8 cellular contexts compared by ENCODE assay signal in the genomic region with DNA sequence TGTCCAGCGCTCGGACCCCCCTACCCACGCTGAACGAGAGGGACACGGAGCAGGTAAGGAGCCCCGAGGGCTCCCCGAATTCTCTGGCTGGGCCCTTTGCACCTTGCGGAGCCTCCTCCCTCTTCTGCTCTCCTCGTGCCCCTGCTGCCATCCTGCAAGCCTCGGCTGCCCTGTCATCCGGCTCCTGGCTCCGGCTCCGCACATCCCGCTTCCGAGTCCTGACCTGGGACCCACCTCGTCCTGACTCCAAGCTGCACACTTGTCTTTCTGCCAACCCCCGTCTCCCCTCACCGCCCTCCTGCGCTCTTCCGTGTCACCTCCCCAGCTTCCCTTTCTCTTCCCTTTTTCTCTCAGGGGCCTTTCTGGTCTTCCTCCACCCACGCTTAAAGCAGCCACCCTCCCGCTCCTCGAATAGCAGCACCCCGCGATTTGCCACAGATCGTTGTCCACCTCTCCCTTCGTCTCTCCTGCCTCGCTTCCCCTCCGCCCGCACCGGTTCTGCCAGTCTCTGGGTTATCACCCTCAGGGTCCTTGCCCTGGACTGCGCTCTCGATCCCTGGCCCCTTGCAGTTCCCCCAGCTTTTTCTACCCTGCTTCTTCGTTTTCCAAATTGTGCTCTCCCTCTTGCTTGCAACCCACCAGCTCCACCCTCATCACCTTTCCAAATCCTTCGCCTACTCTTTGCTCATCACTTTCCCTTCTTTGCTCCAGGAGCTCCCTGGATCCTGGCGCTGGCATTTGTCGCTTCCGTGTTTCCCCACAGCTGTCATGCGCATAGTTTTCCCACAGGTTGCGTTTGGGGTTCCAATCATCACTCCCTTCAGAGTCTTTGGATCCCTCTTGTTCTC. TPM values are rescaled to one million over a fixed set of nuclear protein-coding genes. Genes with fewer than 3 reads are reported as not detected.
DNase-seq lines count a peak whose midpoint lies in the region; ATAC-seq, FAIRE-seq and TF ChIP-seq lines count a peak whose summit lies in the region.

No MANE protein-coding gene starts in this region.

- ATAC-seq in GM21786 (IDR thresholded peaks at IDR 0.05; ENCODE audit: unreplicated experiment): peak; percentile 3
- no peak for ATAC-seq in K562
- ATAC-seq in HG02798 (IDR thresholded peaks at IDR 0.05; ENCODE audit: poor library complexity, unreplicated experiment): no peak
- no peak for ATAC-seq in HG03097 (IDR thresholded peaks at IDR 0.05; ENCODE audit: low FRiP score, unreplicated experiment)

- POLR2A ChIA-PET in K562 (lab: Yijun Ruan, JAX): interaction anchor here (0.6 to 2.0 kb wide), 7 partner anchors 10 to 131 kb away, joined by 3 to 26 read pairs (median 4); partner anchors contain the start of genes NAA40 and RCOR2

- peaks cover 3% of the 10 kb centered on the region for H3K9me1 ChIP-seq in K562 (ENCODE audit: control insufficient read depth, insufficient read depth, low read length)

- no peak for TF ChIP-seq EP300 in K562 (IDR thresholded peaks at IDR 0.05; ENCODE audit: low read length)

- TF ChIP-seq CTCF in Peyer's patch (IDR thresholded peaks at IDR 0.05) (no peak), K562 (IDR thresholded peaks at IDR 0.05 in 2 of 3, conservative IDR thresholded peaks at IDR 0.05 in 1 of 3; ENCODE audit: insufficient read depth in 2 of 3, low read depth in 1 of 3, low read length in 3 of 3) (no peak)

- WGBS in K562 (ENCODE audit: insufficient coverage, low coverage, missing lambda C conversion rate): under 1% methylated on average over 39 of the region's 40 CpGs

- H3K9me3 ChIP-seq in Peyer's patch: no peaks in the 10 kb centered on the region
- no peaks in the 10 kb centered on the region for H3K9me3 ChIP-seq in K562 (replicated peaks; ENCODE audit: control insufficient read depth, insufficient read depth, low read depth, low read length)

- FAIRE-seq in K562 (lab: Jason Lieb, UNC): no peak

- no peak for TF ChIP-seq POLR2A in Peyer's patch (IDR thresholded peaks at IDR 0.05)
- TF ChIP-seq POLR2A in K562 (conservative IDR thresholded peaks at IDR 0.05): no peak

- in situ Hi-C loops in K562 (cut with MboI): loop anchor here (5.0 to 10.0 kb wide), 2 partner anchors 105 to 308 kb away; no protein-coding TSS in a partner anchor

- H3K4me2 ChIP-seq in K562 (ENCODE audit: insufficient read depth, low read length): peak overlapping the region; percentile 93

- BruUV-seq in K562 (replicated peaks; lab: Mats Ljungman, UMichigan): no TSS peak

- H3K4me3 ChIP-seq in Peyer's patch (peak overlapping the region; percentile 76 to 95 (median 81)), K562 (peak overlapping the region; percentile 95)

- intact Hi-C loops in K562 (cut with micrococcal nuclease): loop anchor here (5.0 to 10.0 kb wide), 2 partner anchors 72 to 465 kb away; partner anchors contain the start of genes CATSPERZ, ESRRA and ZFTA

- DNase-seq in COLO668 (lab: John Stamatoyannopoulos, UW; ENCODE audit: unreplicated experiment): peak; percentile 40
- peak; percentile 48 to 71 (median 66) for DNase-seq in Peyer's patch
- peak in 3 of 4 experiments; percentile 45 to 58 (median 57) for DNase-seq in K562 (ENCODE audit: extremely low read depth in 1 of 4, low spot score in 3 of 4)
- peak in 2 of 3 donors; percentile 8 to 29 for DNase-seq in stimulated activated CD4-positive, alpha-beta T cell treated with anti-CD3 and anti-CD28 coated beads, TNF-alpha, amount 100 ng/mL, for 48 hours (ENCODE audit: low read depth in 3 of 3)

- peaks cover 56% of the 10 kb centered on the region for H3K79me2 ChIP-seq in K562 (ENCODE audit: control insufficient read depth, insufficient read depth, low read length)

- H3K9ac ChIP-seq in K562 (ENCODE audit: insufficient read depth in 1 of 2, low read depth in 2 of 2, low read length in 2 of 2): peak overlapping the region; percentile 87 to 95

- CTCF ChIA-PET in K562 (lab: Yijun Ruan, JAX; ENCODE audit: low intra/inter-chr PET ratio): interaction anchor here (0.6 to 2.8 kb wide), 2 partner anchors 32 to 99 kb away, joined by 4 to 12 read pairs; no protein-coding TSS in a partner anchor

- H2AFZ ChIP-seq in K562 (ENCODE audit: low read depth, low read length): peak overlapping the region; percentile 51

- no peak for TF ChIP-seq RAD21 in K562 (CRISPR knock-in tag; conservative IDR thresholded peaks at IDR 0.05 in 1 of 2, IDR thresholded peaks at IDR 0.05 in 1 of 2)

- peak overlapping the region; percentile 66 to 95 (median 92) for H3K27ac ChIP-seq in Peyer's patch
- H3K27ac ChIP-seq in K562 (ENCODE audit: extremely low read depth, low read depth, low read length): peak overlapping the region; percentile 78
- peak overlapping the region; percentile 84 for H3K27ac ChIP-seq in layer of hippocampus (ENCODE audit: low read depth, low read length)

- H4K20me1 ChIP-seq in K562 (replicated peaks; ENCODE audit: control insufficient read depth, insufficient read depth, low read length): peaks cover 28% of the 10 kb centered on the region

- H3K36me3 ChIP-seq in Peyer's patch (peaks cover 0 to 11% (median 0%) of the 10 kb centered on the region in 3 donors), K562 (ENCODE audit: control insufficient read depth, insufficient read depth, low read length) (peaks cover 36% of the 10 kb centered on the region; the same call in 2 of the 3 replicates)

- H3K27me3 ChIP-seq in Peyer's patch: no peaks in the 10 kb centered on the region
- no peaks in the 10 kb centered on the region for H3K27me3 ChIP-seq in K562 (ENCODE audit: control insufficient read depth in 2 of 2, insufficient read depth in 2 of 2, low read length in 2 of 2)
- no peaks in the 10 kb centered on the region for H3K27me3 ChIP-seq in layer of hippocampus (ENCODE audit: control insufficient read depth, insufficient read depth, low read length)

- H3K4me1 ChIP-seq in Peyer's patch: peaks cover 9 to 55% (median 18%) of the 10 kb centered on the region in 4 donors
- peaks cover 24 to 33% of the 10 kb centered on the region in 2 experiments for H3K4me1 ChIP-seq in K562 (replicated peaks in 1 of 2; ENCODE audit: control insufficient read depth in 2 of 2, insufficient read depth in 2 of 2, low read length in 2 of 2)

TF ChIP-seq in K562, 482 proteins besides CTCF, POLR2A, EP300 and RAD21 (continues in another document):
- TF ChIP-seq ARHGAP35 (IDR thresholded peaks at IDR 0.05; ENCODE audit: partially characterized antibody): peak; percentile 2
- peak; percentile 33 for TF ChIP-seq SAP30 (IDR thresholded peaks at IDR 0.05; ENCODE audit: borderline replicate concordance, insufficient read depth, low read depth, low read length, poor library complexity, severe bottlenecking)
- TF ChIP-seq ZNF143 (CRISPR knock-in tag; IDR thresholded peaks at IDR 0.05): peak; percentile 34; the same call in 1 of the 2 replicates
- TF ChIP-seq GMEB1 (CRISPR knock-in tag; IDR thresholded peaks at IDR 0.05): no peak

RNA-seq across cellular contexts. Expression of gene MARK2, which starts 0.8 kb away (rescaled TPM):
- total RNA-seq in Peyer's patch: 10 to 100 TPM; 34.7 to 82.9 (median 72.1) TPM
- total RNA-seq in K562 (2011; cell fraction: chromatin; rRNA removed; ENCODE audit: low replicate concordance): 57.5 and 86.5 TPM in 2 replicates
- 42.0 and 48.9 TPM in 2 replicates for total RNA-seq in K562 (2011; cell fraction: nucleolus; rRNA removed)
- total RNA-seq in K562 (2011; cell fraction: nucleoplasm; rRNA removed): 51.4 and 63.0 TPM in 2 replicates
- total RNA-seq in K562 (2014; rRNA removed): 17.8 and 25.4 TPM in 2 replicates
- total RNA-seq in K562 (2014; rRNA removed; fragmentation: Illumina TruSeq; extraction: Trizol): 12.1 and 13.8 TPM in 2 replicates
- total RNA-seq in K562 (2015; rRNA removed; fragmentation: Illumina TruSeq; extraction: Trizol): 15.1 and 17.4 TPM in 2 replicates
- 36.3 and 43.5 TPM in 2 replicates for total RNA-seq in K562 (2021)
- 13.8 and 18.5 TPM in 2 replicates for polyA plus RNA-seq in K562 (2011; rRNA removed)
- 13.0 and 20.1 TPM in 2 replicates for polyA plus RNA-seq in K562 (2011; cell fraction: cytosol; rRNA removed)
- polyA plus RNA-seq in K562 (2011; cell fraction: nucleus; rRNA removed): 19.9 and 32.0 TPM in 2 replicates
- polyA plus RNA-seq in K562 (2012): 22.5 and 23.3 TPM in 2 replicates
- polyA plus RNA-seq in K562 (2014; fragmentation: Illumina TruSeq; extraction: Trizol): 25.4 and 27.5 TPM in 2 replicates
- under 1 TPM; 0.32 to 0.45 TPM for polyA plus RNA-seq in K562 (2014; fragmentation: Nextera tagmentation; extraction: Ambion mirVana)
- 20.9 and 23.0 TPM in 2 replicates for polyA plus RNA-seq in K562 (2014; rRNA removed)
- 18.7 and 19.8 TPM in 2 replicates for polyA minus RNA-seq in K562 (2011; rRNA and poly(A)+ RNA removed)
- polyA minus RNA-seq in K562 (2011; cell fraction: cytosol; rRNA and poly(A)+ RNA removed): 24.5 TPM in 2 replicates
- 13.2 and 17.1 TPM in 2 replicates for polyA minus RNA-seq in K562 (2011; cell fraction: nucleus; rRNA and poly(A)+ RNA removed)

RNA-seq across cellular contexts. Expression of gene SPINDOC, which starts 26.5 kb away (rescaled TPM):
- total RNA-seq in Peyer's patch (10 to 100 TPM in 1 of 4 donors, 1 to 10 TPM in 3; 3.5 to 15.7 (median 6.4) TPM), K562 (2014; rRNA removed) (36.3 and 39.3 TPM in 2 replicates), K562 (2014; rRNA removed; fragmentation: Illumina TruSeq; extraction: Trizol) (11.5 and 11.8 TPM in 2 replicates), K562 (2015; rRNA removed; fragmentation: Illumina TruSeq; extraction: Trizol) (31.4 and 31.9 TPM in 2 replicates), K562 (2021) (33.0 and 35.3 TPM in 2 replicates)
- 22.0 and 38.1 TPM in 2 replicates for total RNA-seq in K562 (2011; cell fraction: chromatin; rRNA removed; ENCODE audit: low replicate concordance)
- 26.2 and 28.3 TPM in 2 replicates for total RNA-seq in K562 (2011; cell fraction: nucleolus; rRNA removed)
- total RNA-seq in K562 (2011; cell fraction: nucleoplasm; rRNA removed): 23.4 and 29.6 TPM in 2 replicates
- polyA plus RNA-seq in K562 (2011; rRNA removed) (15.1 and 16.9 TPM in 2 replicates), K562 (2014; fragmentation: Illumina TruSeq; extraction: Trizol) (19.6 and 26.5 TPM in 2 replicates), K562 (2014; fragmentation: Nextera tagmentation; extraction: Ambion mirVana) (under 1 TPM; 0.70 to 0.95 TPM), K562 (2014; rRNA removed) (35.0 and 38.6 TPM in 2 replicates)
- polyA plus RNA-seq in K562 (2011; cell fraction: cytosol; rRNA removed): 18.9 and 34.3 TPM in 2 replicates
- 17.4 and 25.9 TPM in 2 replicates for polyA plus RNA-seq in K562 (2011; cell fraction: nucleus; rRNA removed)
- polyA plus RNA-seq in K562 (2012): 29.5 and 34.3 TPM in 2 replicates
- 4.3 and 4.6 TPM in 2 replicates for polyA minus RNA-seq in K562 (2011; rRNA and poly(A)+ RNA removed)
- 10.5 and 11.5 TPM in 2 replicates for polyA minus RNA-seq in K562 (2011; cell fraction: cytosol; rRNA and poly(A)+ RNA removed)
- polyA minus RNA-seq in K562 (2011; cell fraction: nucleus; rRNA and poly(A)+ RNA removed): 7.0 and 7.8 TPM in 2 replicates
